Comparison of ENCODE assay signal across 27 cellular contexts in genomic region chr22:42208362-42208761, GRCh38.
DNase-seq lines count a peak whose midpoint lies in the region; ATAC-seq and TF ChIP-seq lines count a peak whose summit lies in the region.
"Had no signal": no experiment of that assay in that cellular context is flagged by ENCODE, and none has a peak within 500 bp of the region (broad histone marks: within the 10 kb centered on the region; RNA-seq: fewer than 3 reads in every experiment).

No MANE protein-coding gene starts in this region.

- peak overlapping the region; percentile 9 for H3K4me3 Mint-ChIP-seq in activated CD4-positive, alpha-beta T cell treated with anti-CD3 and anti-CD28 coated beads, Interleukin-2, amount 10 ng/mL, durations not matched to agents 7 days and 5 days
- peak overlapping the region; percentile 30 to 75 (median 62) for H3K4me3 Mint-ChIP-seq in CD8-positive, alpha-beta memory T cell
- no peak overlapping the region for H3K4me3 Mint-ChIP-seq in activated CD8-positive, alpha-beta T cell treated with anti-CD3 and anti-CD28 coated beads for 36 hours
- no peak overlapping the region for H3K4me3 Mint-ChIP-seq in mesothelial cell of epicardium
- H3K4me3 Mint-ChIP-seq: nephron; stimulated activated memory B cell treated with anti-CD40 and anti-IgM and Interleukin-4, amounts not matched to agents 10 μg/mL and 1 μg/mL and 100 μg/mL, for 72 hours had no signal

- peaks cover 37% of the 10 kb centered on the region for H3K4me1 Mint-ChIP-seq in activated CD4-positive, alpha-beta T cell treated with anti-CD3 and anti-CD28 coated beads, Interleukin-2, amount 10 ng/mL, durations not matched to agents 7 days and 5 days
- peaks cover 46 to 74% (median 70%) of the 10 kb centered on the region in 3 donors for H3K4me1 Mint-ChIP-seq in CD8-positive, alpha-beta memory T cell
- H3K4me1 Mint-ChIP-seq in activated CD8-positive, alpha-beta T cell treated with anti-CD3 and anti-CD28 coated beads for 36 hours (ENCODE audit: low read depth): peaks cover 37% of the 10 kb centered on the region
- no peaks in the 10 kb centered on the region for H3K4me1 Mint-ChIP-seq in mesothelial cell of epicardium
- H3K4me1 Mint-ChIP-seq: nephron had no signal

- intact Hi-C loops in activated CD8-positive, alpha-beta T cell treated with anti-CD3 and anti-CD28 coated beads for 36 hours (cut with micrococcal nuclease): no loop called here

- H3K27ac Mint-ChIP-seq in activated CD4-positive, alpha-beta T cell treated with anti-CD3 and anti-CD28 coated beads, Interleukin-2, amount 10 ng/mL, durations not matched to agents 7 days and 5 days: peak overlapping the region; percentile 78
- peak overlapping the region; percentile 68 to 95 (median 86) for H3K27ac Mint-ChIP-seq in CD8-positive, alpha-beta memory T cell
- peak overlapping the region; percentile 13 for H3K27ac Mint-ChIP-seq in activated CD8-positive, alpha-beta T cell treated with anti-CD3 and anti-CD28 coated beads for 36 hours
- peak overlapping the region; percentile 2 for H3K27ac Mint-ChIP-seq in mesothelial cell of epicardium
- H3K27ac Mint-ChIP-seq: nephron; stimulated activated memory B cell treated with anti-CD40 and anti-IgM and Interleukin-4, amounts not matched to agents 10 μg/mL and 1 μg/mL and 100 μg/mL, for 72 hours had no signal

- TF ChIP-seq CTCF in activated CD8-positive, alpha-beta T cell treated with anti-CD3 and anti-CD28 coated beads for 36 hours (IDR thresholded peaks at IDR 0.05): no peak
- TF ChIP-seq CTCF in mesothelial cell of epicardium (IDR thresholded peaks at IDR 0.05; ENCODE audit: unreplicated experiment): no peak
- TF ChIP-seq CTCF in GM20000 (IDR thresholded peaks at IDR 0.05; ENCODE audit: extremely low read depth, missing control alignments): no peak

- DNase-seq in activated CD4-positive, alpha-beta T cell treated with anti-CD3 and anti-CD28 coated beads, Interleukin-2, amount 10 ng/mL, durations not matched to agents 7 days and 5 days: peak; percentile 17
- no peak for DNase-seq in activated CD4-positive, alpha-beta T cell treated with anti-CD3 and anti-CD28 coated beads for 48 hours
- no peak for DNase-seq in CD8-positive, alpha-beta memory T cell
- DNase-seq in activated CD8-positive, alpha-beta T cell treated with anti-CD3 and anti-CD28 coated beads for 36 hours: no peak
- DNase-seq in mesothelial cell of epicardium (ENCODE audit: low spot score in 2 of 2, unreplicated experiment in 2 of 2) (no peak), GM20000 (ENCODE audit: low spot score) (no peak)
- DNase-seq: activated effector memory CD4-positive, alpha-beta T cell treated with anti-CD3 and anti-CD28 coated beads, Interleukin-2, amount 50 U/mL, for 16 hours; amygdala; colonic mucosa; esophagus squamous epithelium; hypothalamus; left ventricle myocardium inferior; NCI-H1092 treated with DMSO at 0.1 percent for 48 hours; NCI-H187 treated with DMSO at 0.1 percent for 48 hours; NCI-H69; pancreas; RPMI8226; WERI-Rb-1 had no signal

- H3K36me3 ChIP-seq in CD8-positive, alpha-beta memory T cell (ENCODE audit: insufficient read depth, low read length): peaks cover 36% of the 10 kb centered on the region
- H3K36me3 ChIP-seq: breast epithelium had no signal

- no peaks in the 10 kb centered on the region for H3K9me3 ChIP-seq in CD8-positive, alpha-beta memory T cell (ENCODE audit: low read length)
- H3K9me3 ChIP-seq: breast epithelium, colonic mucosa, esophagus squamous epithelium, gastroesophageal sphincter, HAP-1, left ventricle myocardium inferior, pancreas, suprapubic skin had no signal

- CTCF ChIA-PET in activated CD4-positive, alpha-beta T cell treated with anti-CD3 and anti-CD28 coated beads, Interleukin-2, amount 10 ng/mL, durations not matched to agents 7 days and 5 days (lab: Charles Lee): interaction anchor here (1.3 kb wide), 1 partner anchor 9 kb away, joined by 5 read pairs; no protein-coding TSS in a partner anchor
- CTCF ChIA-PET in CD8-positive, alpha-beta memory T cell (lab: Charles Lee): interaction anchor here (1.2 kb wide), 1 partner anchor 10 kb away, joined by 3 read pairs; no protein-coding TSS in a partner anchor
- CTCF ChIA-PET in activated CD8-positive, alpha-beta T cell treated with anti-CD3 and anti-CD28 coated beads for 36 hours (lab: Charles Lee): no interaction called here

- H3K4me1 ChIP-seq in CD8-positive, alpha-beta memory T cell (ENCODE audit: insufficient read depth, low read length): peaks cover 25% of the 10 kb centered on the region
- H3K4me1 ChIP-seq: breast epithelium, colonic mucosa, left ventricle myocardium inferior, pancreas, suprapubic skin had no signal

- H3K27me3 Mint-ChIP-seq in activated CD4-positive, alpha-beta T cell treated with anti-CD3 and anti-CD28 coated beads, Interleukin-2, amount 10 ng/mL, durations not matched to agents 7 days and 5 days: no peaks in the 10 kb centered on the region
- H3K27me3 Mint-ChIP-seq in CD8-positive, alpha-beta memory T cell: no peaks in the 10 kb centered on the region
- H3K27me3 Mint-ChIP-seq in activated CD8-positive, alpha-beta T cell treated with anti-CD3 and anti-CD28 coated beads for 36 hours: no peaks in the 10 kb centered on the region
- no peaks in the 10 kb centered on the region for H3K27me3 Mint-ChIP-seq in mesothelial cell of epicardium (ENCODE audit: low read depth)
- H3K27me3 Mint-ChIP-seq: stimulated activated memory B cell treated with anti-CD40 and anti-IgM and Interleukin-4, amounts not matched to agents 10 μg/mL and 1 μg/mL and 100 μg/mL, for 72 hours had no signal

- no peak for ATAC-seq in activated CD8-positive, alpha-beta T cell treated with anti-CD3 and anti-CD28 coated beads for 36 hours
- ATAC-seq in HG03520 (IDR thresholded peaks at IDR 0.05; ENCODE audit: unreplicated experiment): no peak
- ATAC-seq in GM18867 (IDR thresholded peaks at IDR 0.05; ENCODE audit: unreplicated experiment): no peak
- ATAC-seq: gastroesophageal sphincter; pancreas; stimulated activated memory B cell treated with anti-CD40 and anti-IgM and Interleukin-4, amounts not matched to agents 10 μg/mL and 1 μg/mL and 100 μg/mL, for 72 hours had no signal

- H3K27ac ChIP-seq in CD8-positive, alpha-beta memory T cell (ENCODE audit: low read depth, low read length): peak overlapping the region; percentile 12
- H3K27ac ChIP-seq: breast epithelium, colonic mucosa, esophagus squamous epithelium, gastroesophageal sphincter, left ventricle myocardium inferior, pancreas, suprapubic skin, WERI-Rb-1 had no signal

- peaks cover 44% of the 10 kb centered on the region for H3K36me3 Mint-ChIP-seq in activated CD4-positive, alpha-beta T cell treated with anti-CD3 and anti-CD28 coated beads, Interleukin-2, amount 10 ng/mL, durations not matched to agents 7 days and 5 days (ENCODE audit: low read depth)
- H3K36me3 Mint-ChIP-seq in CD8-positive, alpha-beta memory T cell: peaks cover 6 to 65% (median 22%) of the 10 kb centered on the region in 3 donors
- peaks cover 37% of the 10 kb centered on the region for H3K36me3 Mint-ChIP-seq in activated CD8-positive, alpha-beta T cell treated with anti-CD3 and anti-CD28 coated beads for 36 hours (ENCODE audit: low read depth)
- peaks cover 46% of the 10 kb centered on the region for H3K36me3 Mint-ChIP-seq in mesothelial cell of epicardium

- POLR2A ChIA-PET in activated CD4-positive, alpha-beta T cell treated with anti-CD3 and anti-CD28 coated beads, Interleukin-2, amount 10 ng/mL, durations not matched to agents 7 days and 5 days (lab: Charles Lee): no interaction called here
- POLR2A ChIA-PET in CD8-positive, alpha-beta memory T cell (lab: Charles Lee): no interaction called here
- POLR2A ChIA-PET in activated CD8-positive, alpha-beta T cell treated with anti-CD3 and anti-CD28 coated beads for 36 hours (lab: Charles Lee): no interaction called here

- H3K4me3 ChIP-seq in CD8-positive, alpha-beta memory T cell (ENCODE audit: low read length): no peak overlapping the region
- H3K4me3 ChIP-seq: breast epithelium, colonic mucosa, esophagus squamous epithelium, gastroesophageal sphincter, HAP-1, left ventricle myocardium inferior, pancreas, smooth muscle cell, suprapubic skin had no signal

- H3K9me3 Mint-ChIP-seq in activated CD4-positive, alpha-beta T cell treated with anti-CD3 and anti-CD28 coated beads, Interleukin-2, amount 10 ng/mL, durations not matched to agents 7 days and 5 days: no peaks in the 10 kb centered on the region
- H3K9me3 Mint-ChIP-seq in CD8-positive, alpha-beta memory T cell: no peaks in the 10 kb centered on the region
- H3K9me3 Mint-ChIP-seq in activated CD8-positive, alpha-beta T cell treated with anti-CD3 and anti-CD28 coated beads for 36 hours: no peaks in the 10 kb centered on the region
- no peaks in the 10 kb centered on the region for H3K9me3 Mint-ChIP-seq in mesothelial cell of epicardium
- H3K9me3 Mint-ChIP-seq: nephron; stimulated activated memory B cell treated with anti-CD40 and anti-IgM and Interleukin-4, amounts not matched to agents 10 μg/mL and 1 μg/mL and 100 μg/mL, for 72 hours had no signal

- H3K27me3 ChIP-seq in CD8-positive, alpha-beta memory T cell (ENCODE audit: insufficient read depth, low read length, poor library complexity, severe bottlenecking): no peaks in the 10 kb centered on the region
- H3K27me3 ChIP-seq: breast epithelium, colonic mucosa, esophagus squamous epithelium, gastroesophageal sphincter, pancreas, suprapubic skin had no signal

Comparison
In these comparisons a context has a peak if more than half of its experiments do, and no peak if none do; other contexts are left out.
1. H3K27ac Mint-ChIP-seq: peak in every context shown above with its lines; median percentile 86 in CD8-positive, alpha-beta memory T cell; 78 in activated CD4-positive, alpha-beta T cell treated with anti-CD3 and anti-CD28 coated beads, Interleukin-2, amount 10 ng/mL, durations not matched to agents 7 days and 5 days; 13 in activated CD8-positive, alpha-beta T cell treated with anti-CD3 and anti-CD28 coated beads for 36 hours; 2 in mesothelial cell of epicardium.
2. H3K4me3 Mint-ChIP-seq: peak in activated CD4-positive, alpha-beta T cell treated with anti-CD3 and anti-CD28 coated beads, Interleukin-2, amount 10 ng/mL, durations not matched to agents 7 days and 5 days (single experiment) and CD8-positive, alpha-beta memory T cell (7 of 7); none in activated CD8-positive, alpha-beta T cell treated with anti-CD3 and anti-CD28 coated beads for 36 hours (single experiment) and mesothelial cell of epicardium (single experiment).